In genomic region chr12:53105256-53105655, GRCh38 we compare ENCODE assay signal across 22 cellular contexts. TPM values are rescaled to one million over a fixed set of nuclear protein-coding genes. Genes with fewer than 3 reads are reported as not detected.
DNase-seq lines count a peak whose midpoint lies in the region; ATAC-seq and TF ChIP-seq lines count a peak whose summit lies in the region.
"Had no signal": no experiment of that assay in that cellular context is flagged by ENCODE, and none has a peak within 500 bp of the region (broad histone marks: within the 10 kb centered on the region; RNA-seq: fewer than 3 reads in every experiment).

No MANE protein-coding gene starts in this region.

- H3K4me2 ChIP-seq in smooth muscle cell, result no peak overlapping the region
- H3K4me2 ChIP-seq: GM23338, KMS-11 had no signal

- H3K79me2 ChIP-seq in smooth muscle cell (ENCODE audit: low read depth), result no peaks in the 10 kb centered on the region

- intact Hi-C loops in colonic mucosa (cut with DNase I) (no loop called here), stomach (cut with DNase I; ENCODE audit: low total_unique reads) (no loop called here)

- H3F3A ChIP-seq in smooth muscle cell (ENCODE audit: low read depth), result no peaks in the 10 kb centered on the region

- no peak overlapping the region for H3K4me3 ChIP-seq in colonic mucosa
- no peak overlapping the region for H3K4me3 ChIP-seq in stomach
- H3K4me3 ChIP-seq in smooth muscle cell, result no peak overlapping the region
- H3K4me3 ChIP-seq: GM23338 had no signal

- TF ChIP-seq EP300 in stomach (IDR thresholded peaks at IDR 0.05), result no peak

- H3K36me3 ChIP-seq in colonic mucosa (no peaks in the 10 kb centered on the region), stomach (peaks cover 0 to 9% (median 8%) of the 10 kb centered on the region in 4 donors), smooth muscle cell (ENCODE audit: low read depth) (no peaks in the 10 kb centered on the region)

- no peak for TF ChIP-seq POLR2A in stomach (IDR thresholded peaks at IDR 0.05)

- no peaks in the 10 kb centered on the region for H3K9me3 Mint-ChIP-seq in activated CD8-positive, alpha-beta memory T cell treated with anti-CD3 and anti-CD28 coated beads, Interleukin-2, amount 10 ng/mL, durations not matched to agents 7 days and 5 days (ENCODE audit: low read depth)
- H3K9me3 Mint-ChIP-seq in memory B cell, result no peaks in the 10 kb centered on the region
- H3K9me3 Mint-ChIP-seq: CD4-positive, alpha-beta memory T cell had no signal

- H3K27me3 ChIP-seq in colonic mucosa (no peaks in the 10 kb centered on the region), stomach (no peaks in the 10 kb centered on the region), smooth muscle cell (ENCODE audit: low read depth) (no peaks in the 10 kb centered on the region)

- H3K4me1 ChIP-seq in colonic mucosa, result peaks cover 6% of the 10 kb centered on the region
- H3K4me1 ChIP-seq in stomach, result peaks cover 0 to 23% (median 8%) of the 10 kb centered on the region in 4 donors
- no peaks in the 10 kb centered on the region for H3K4me1 ChIP-seq in smooth muscle cell (ENCODE audit: low read depth)

- no peak for ATAC-seq in activated CD8-positive, alpha-beta memory T cell treated with anti-CD3 and anti-CD28 coated beads, Interleukin-2, amount 10 ng/mL, durations not matched to agents 7 days and 5 days
- ATAC-seq in memory B cell (ENCODE audit: low read depth) (no peak), HG03378 (IDR thresholded peaks at IDR 0.05; ENCODE audit: unreplicated experiment) (no peak)
- ATAC-seq: GM23338, HCT116 had no signal

- H3K27ac Mint-ChIP-seq in activated CD8-positive, alpha-beta memory T cell treated with anti-CD3 and anti-CD28 coated beads, Interleukin-2, amount 10 ng/mL, durations not matched to agents 7 days and 5 days, result peak overlapping the region; percentile 57
- no peak overlapping the region for H3K27ac Mint-ChIP-seq in memory B cell
- H3K27ac Mint-ChIP-seq: GM23338 had no signal

- H3K9me3 ChIP-seq in colonic mucosa, result no peaks in the 10 kb centered on the region
- H3K9me3 ChIP-seq in stomach, result no peaks in the 10 kb centered on the region
- no peaks in the 10 kb centered on the region for H3K9me3 ChIP-seq in smooth muscle cell (replicated peaks; ENCODE audit: low read depth)

- peaks cover 37% of the 10 kb centered on the region for H3K4me1 Mint-ChIP-seq in activated CD8-positive, alpha-beta memory T cell treated with anti-CD3 and anti-CD28 coated beads, Interleukin-2, amount 10 ng/mL, durations not matched to agents 7 days and 5 days
- H3K4me1 Mint-ChIP-seq in memory B cell, result peaks cover 18% of the 10 kb centered on the region

- no peak overlapping the region for H3K4me3 Mint-ChIP-seq in activated CD8-positive, alpha-beta memory T cell treated with anti-CD3 and anti-CD28 coated beads, Interleukin-2, amount 10 ng/mL, durations not matched to agents 7 days and 5 days
- peak overlapping the region; percentile 6 for H3K4me3 Mint-ChIP-seq in memory B cell
- H3K4me3 Mint-ChIP-seq: GM23338 had no signal

- no peak for TF ChIP-seq CTCF in colonic mucosa (IDR thresholded peaks at IDR 0.05)
- TF ChIP-seq CTCF in stomach (IDR thresholded peaks at IDR 0.05), result no peak
- TF ChIP-seq CTCF in smooth muscle cell (IDR thresholded peaks at IDR 0.05; ENCODE audit: borderline replicate concordance, insufficient read depth, poor library complexity, severe bottlenecking), result no peak

- CTCF ChIA-PET in activated CD8-positive, alpha-beta memory T cell treated with anti-CD3 and anti-CD28 coated beads, Interleukin-2, amount 10 ng/mL, durations not matched to agents 7 days and 5 days (lab: Charles Lee), result interaction anchor here (0.9 to 4.1 kb wide), 3 partner anchors 39 to 147 kb away, joined by 3 to 16 read pairs (median 5); a partner anchor contains a TSS

- H2AFZ ChIP-seq in smooth muscle cell (ENCODE audit: low read depth), result no peak overlapping the region
- H2AFZ ChIP-seq: GM23338 had no signal

- no peaks in the 10 kb centered on the region for H3K27me3 Mint-ChIP-seq in activated CD8-positive, alpha-beta memory T cell treated with anti-CD3 and anti-CD28 coated beads, Interleukin-2, amount 10 ng/mL, durations not matched to agents 7 days and 5 days
- no peaks in the 10 kb centered on the region for H3K27me3 Mint-ChIP-seq in memory B cell
- H3K27me3 Mint-ChIP-seq: CD4-positive, alpha-beta memory T cell had no signal

- H3K9ac ChIP-seq in colonic mucosa (ENCODE audit: low read depth in 2 of 2, low read length in 2 of 2) (no peak overlapping the region), smooth muscle cell (ENCODE audit: low read depth) (no peak overlapping the region)
- H3K9ac ChIP-seq: KMS-11 had no signal

- peaks cover 3% of the 10 kb centered on the region for H3K36me3 Mint-ChIP-seq in activated CD8-positive, alpha-beta memory T cell treated with anti-CD3 and anti-CD28 coated beads, Interleukin-2, amount 10 ng/mL, durations not matched to agents 7 days and 5 days
- no peaks in the 10 kb centered on the region for H3K36me3 Mint-ChIP-seq in memory B cell

- H4K20me1 ChIP-seq in smooth muscle cell (ENCODE audit: low read depth), result no peaks in the 10 kb centered on the region

- no peak overlapping the region for H3K27ac ChIP-seq in colonic mucosa
- no peak overlapping the region for H3K27ac ChIP-seq in stomach
- no peak overlapping the region for H3K27ac ChIP-seq in smooth muscle cell (ENCODE audit: low read depth)
- H3K27ac ChIP-seq: KMS-11 had no signal

- 88 to 95% (median 91%) methylated on average over 8 of the region's 8 CpGs for WGBS in stomach, 5 donors
- 93% methylated on average over 8 of the region's 8 CpGs for WGBS in smooth muscle cell (ENCODE audit: low lambda C conversion rate)

- no peak for DNase-seq in activated CD8-positive, alpha-beta memory T cell treated with anti-CD3 and anti-CD28 coated beads, Interleukin-2, amount 10 ng/mL, durations not matched to agents 7 days and 5 days
- no peak for DNase-seq in activated CD8-positive, alpha-beta memory T cell treated with anti-CD3 and anti-CD28 coated beads, Interleukin-2, amount 50 U/mL, for 48 hours
- DNase-seq in colonic mucosa, result peak; percentile 8
- DNase-seq in memory B cell (ENCODE audit: low spot score in 2 of 2), result no peak
- peak; percentile 1 for DNase-seq in stomach
- no peak for DNase-seq in T1000 (lab: John Stamatoyannopoulos, UW)
- DNase-seq in smooth muscle cell (lab: John Stamatoyannopoulos, UW; ENCODE audit: unreplicated experiment), result no peak
- DNase-seq: Calu3; CD4-positive, alpha-beta memory T cell; GF-D8; NCI-H1417 treated with DMSO at 0.1 percent for 48 hours; NCI-H1930; NCI-H226; NCI-H524; NCI-H82; OCI-M1; Right ventricle myocardium superior had no signal

RNA-seq across cellular contexts. Expression of gene SOAT2, which starts 2.0 kb away (rescaled TPM):
- total RNA-seq in activated CD8-positive, alpha-beta memory T cell treated with anti-CD3 and anti-CD28 coated beads, Interleukin-2, amount 10 ng/mL, durations not matched to agents 7 days and 5 days, result 1 to 10 TPM; 1.1 to 5.9 TPM
- under 1 TPM in 1 of 2 donors, not detected in 1; 0.12 TPM for total RNA-seq in colonic mucosa
- under 1 TPM in 1 of 5 donors, not detected in 4; 0.92 TPM for total RNA-seq in stomach
- under 1 TPM in 1 of 3 donors, not detected in 2; 0.28 TPM for polyA plus RNA-seq in stomach
- not detected in 2 replicates for total RNA-seq in smooth muscle cell
- not detected in 2 replicates for polyA plus RNA-seq in smooth muscle cell
- total RNA-seq: Calu3, GM23338, M059J, Right ventricle myocardium superior had no signal
- polyA plus RNA-seq: GM23338 had no signal

RNA-seq across cellular contexts. Expression of gene IGFBP6, which starts 7.8 kb away (rescaled TPM):
- 1 to 10 TPM; 1.8 to 3.9 TPM for total RNA-seq in activated CD8-positive, alpha-beta memory T cell treated with anti-CD3 and anti-CD28 coated beads, Interleukin-2, amount 10 ng/mL, durations not matched to agents 7 days and 5 days
- total RNA-seq in colonic mucosa (10 to 100 TPM in 1 of 2 donors, 1 to 10 TPM in 1; 7.2 to 14.6 TPM), stomach (100 to 1,000 TPM in 2 of 5 donors, 10 to 100 TPM in 3; 22.6 to 388 (median 95.1) TPM), smooth muscle cell (22.6 and 22.7 TPM in 2 replicates)
- polyA plus RNA-seq in stomach (100 to 1,000 TPM in 1 of 3 donors, 10 to 100 TPM in 2; 30.6 to 124 (median 54.7) TPM), smooth muscle cell (94.4 and 102 TPM in 2 replicates)

RNA-seq across cellular contexts. Expression of gene SPRYD3, which starts 26.1 kb away (rescaled TPM):
- 10 to 100 TPM; 27.8 to 29.7 TPM for total RNA-seq in activated CD8-positive, alpha-beta memory T cell treated with anti-CD3 and anti-CD28 coated beads, Interleukin-2, amount 10 ng/mL, durations not matched to agents 7 days and 5 days
- total RNA-seq in colonic mucosa, result 10 to 100 TPM; 32.5 to 35.0 TPM
- total RNA-seq in stomach, result 10 to 100 TPM; 17.8 to 99.8 (median 50.9) TPM
- polyA plus RNA-seq in stomach, result 10 to 100 TPM; 26.3 to 30.5 (median 29.8) TPM
- total RNA-seq in smooth muscle cell, result 20.2 and 23.0 TPM in 2 replicates
- 43.5 and 57.1 TPM in 2 replicates for polyA plus RNA-seq in smooth muscle cell

RNA-seq across cellular contexts. Expression of gene TNS2, which starts 55.4 kb away (rescaled TPM):
- total RNA-seq in activated CD8-positive, alpha-beta memory T cell treated with anti-CD3 and anti-CD28 coated beads, Interleukin-2, amount 10 ng/mL, durations not matched to agents 7 days and 5 days, result under 1 TPM; 0.58 to 0.89 TPM
- total RNA-seq in colonic mucosa (10 to 100 TPM; 26.0 to 27.1 TPM), stomach (100 to 1,000 TPM in 2 of 5 donors, 10 to 100 TPM in 3; 38.5 to 164 (median 44.2) TPM), smooth muscle cell (9.3 and 11.4 TPM in 2 replicates)
- polyA plus RNA-seq in stomach (100 to 1,000 TPM in 1 of 3 donors, 10 to 100 TPM in 2; 71.0 to 104 (median 76.5) TPM), smooth muscle cell (17.4 TPM in 2 replicates)

Comparison
In these comparisons a context has a peak if more than half of its experiments do, and no peak if none do; other contexts are left out.
1. DNase-seq: peak in colonic mucosa (single experiment) and stomach (single experiment); none in activated CD8-positive, alpha-beta memory T cell treated with anti-CD3 and anti-CD28 coated beads, Interleukin-2, amount 10 ng/mL, durations not matched to agents 7 days and 5 days (single experiment), activated CD8-positive, alpha-beta memory T cell treated with anti-CD3 and anti-CD28 coated beads, Interleukin-2, amount 50 U/mL, for 48 hours (single experiment), memory B cell (0 of 2), T1000 (single experiment) and smooth muscle cell (single experiment).